ENCODE assay signal across 19 cellular contexts in the genomic region with DNA sequence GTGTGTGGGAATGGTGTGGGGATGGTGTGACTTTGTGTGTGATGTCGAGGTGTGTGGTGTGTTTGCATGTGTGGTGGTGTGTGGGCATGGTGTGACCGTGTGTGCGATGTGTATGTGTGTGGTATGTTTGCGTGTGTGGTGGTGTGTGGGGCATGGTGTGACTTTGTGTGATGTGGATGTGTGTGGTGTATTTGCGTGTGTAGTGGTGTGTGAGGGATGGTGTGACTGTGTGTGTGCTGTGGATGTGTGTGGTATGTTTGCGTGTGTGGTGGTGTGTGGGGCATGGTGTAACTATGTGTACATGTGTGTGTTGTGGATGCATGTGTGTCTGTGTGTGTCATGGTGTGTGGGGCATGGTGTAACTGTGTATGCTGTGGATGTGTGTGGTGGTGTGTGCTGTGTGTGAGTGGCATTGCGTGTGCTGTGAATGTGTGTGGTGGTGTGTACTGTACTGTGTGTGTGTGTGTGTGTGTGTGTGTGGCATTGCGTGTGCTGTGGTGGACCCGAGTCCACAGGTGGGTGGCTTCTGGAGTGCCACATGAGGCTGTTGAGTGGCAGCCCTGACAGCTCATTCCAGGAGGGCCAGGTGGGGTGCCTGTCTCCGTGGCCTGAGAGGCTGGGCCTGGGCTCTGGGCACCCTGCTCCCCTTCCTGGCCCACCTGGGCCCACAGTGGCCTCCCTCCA. TPM values are rescaled to one million over a fixed set of nuclear protein-coding genes. Genes with fewer than 3 reads are reported as not detected.
A peak's percentile ranks its signal among the peaks of the same experiment; 100 is the strongest.
DNase-seq lines count a peak whose midpoint lies in the region; ATAC-seq and TF ChIP-seq lines count a peak whose summit lies in the region.
"Had no signal": no experiment of that assay in that cellular context is flagged by ENCODE, and none has a peak within 500 bp of the region (broad histone marks: within the 10 kb centered on the region; RNA-seq: fewer than 3 reads in every experiment).

No MANE protein-coding gene starts in this region.

- H3K18ac ChIP-seq in trophoblast cell (ENCODE audit: low read length): no peak overlapping the region

- in situ Hi-C loops in GM13976 (cut with MboI; ENCODE audit: low sequenced_read_pairs, unreplicated experiment): no loop called here

- H3K4me3 ChIP-seq in HEK293 (ENCODE audit: low read depth, low read length) (no peak overlapping the region), colonic mucosa (peak overlapping the region; percentile 46), trophoblast cell (ENCODE audit: low read depth, low read length) (peak overlapping the region; percentile 54)

- H3K4ac ChIP-seq in trophoblast cell (ENCODE audit: low read depth, low read length): no peak overlapping the region

- H3K27ac ChIP-seq in HEK293 (ENCODE audit: extremely low read depth, low read depth, low read length): no peak overlapping the region
- H3K27ac ChIP-seq in colonic mucosa: peak overlapping the region; percentile 84
- H3K27ac ChIP-seq in trophoblast cell (ENCODE audit: low read depth, low read length): no peak overlapping the region
- H3K27ac ChIP-seq: 22Rv1, gastrocnemius medialis, KMS-11, left ventricle myocardium inferior, thyroid gland had no signal

- no peaks in the 10 kb centered on the region for H3K79me1 ChIP-seq in trophoblast cell (ENCODE audit: low read length)

- CTCF ChIA-PET in HEK293 (lab: Yijun Ruan, JAX): interaction anchor here (0.7 to 4.6 kb wide), 9 partner anchors 13 to 361 kb away, joined by 3 to 81 read pairs (median 5); a partner anchor contains a TSS

- intact Hi-C loops in colonic mucosa (cut with DNase I): no loop called here

- TF ChIP-seq CTCF in HEK293 (tag by site-specific recombination; IDR thresholded peaks at IDR 0.05) (no peak), colonic mucosa (IDR thresholded peaks at IDR 0.05) (no peak), GM13976 (IDR thresholded peaks at IDR 0.05; ENCODE audit: borderline replicate concordance, control extremely low read depth, extremely low read depth, insufficient read depth, missing control alignments) (no peak)

- no peak overlapping the region for H4K8ac ChIP-seq in trophoblast cell (ENCODE audit: low read depth, low read length)

- DNase-seq in DMS53 (lab: John Stamatoyannopoulos, UW) (peak; percentile 31), DMS53 treated with DMSO at 0.1 percent for 48 hours (lab: John Stamatoyannopoulos, UW; ENCODE audit: unreplicated experiment) (no peak), colonic mucosa (no peak), trophoblast cell (no peak), GM13976 (ENCODE audit: low spot score) (no peak), T1000 (lab: John Stamatoyannopoulos, UW) (no peak)
- DNase-seq: activated naive CD4-positive, alpha-beta T cell treated with anti-CD3 and anti-CD28 coated beads, Interleukin-2, amount 10 ng/mL, durations not matched to agents 7 days and 5 days; CD4-positive, alpha-beta memory T cell; dermis blood vessel endothelial cell; gastrocnemius medialis; left ventricle myocardium inferior; NCI-H2171; NCI-H69; small intestine; thyroid gland had no signal

- H4K91ac ChIP-seq in trophoblast cell (ENCODE audit: low read depth, low read length): no peak overlapping the region

- H3K36me3 ChIP-seq in HEK293 (ENCODE audit: control insufficient read depth in 2 of 2, insufficient read depth in 1 of 2, low read length in 2 of 2) (no peaks in the 10 kb centered on the region), colonic mucosa (no peaks in the 10 kb centered on the region), trophoblast cell (ENCODE audit: control insufficient read depth in 1 of 2, insufficient read depth in 2 of 2, low read length in 2 of 2) (no peaks in the 10 kb centered on the region)
- H3K36me3 ChIP-seq: gastrocnemius medialis, left ventricle myocardium inferior, thyroid gland had no signal

- H2BK5ac ChIP-seq in trophoblast cell (ENCODE audit: low read depth, low read length, poor library complexity): no peak overlapping the region

- H3K27me3 ChIP-seq in colonic mucosa: no peaks in the 10 kb centered on the region
- no peaks in the 10 kb centered on the region for H3K27me3 ChIP-seq in trophoblast cell (ENCODE audit: insufficient read depth, low read length)
- H3K27me3 ChIP-seq: thyroid gland had no signal

- H2BK120ac ChIP-seq in trophoblast cell (ENCODE audit: insufficient read depth, low read length, poor library complexity): no peak overlapping the region

- H4K12ac ChIP-seq in trophoblast cell (ENCODE audit: low read depth, low read length): no peak overlapping the region

- H3K4me2 ChIP-seq in trophoblast cell (ENCODE audit: low read length): no peak overlapping the region
- H3K4me2 ChIP-seq: KMS-11 had no signal

- peak overlapping the region; percentile 5 for H3K23ac ChIP-seq in trophoblast cell (ENCODE audit: low read length)

- H3K9me3 ChIP-seq in HEK293 (ENCODE audit: control insufficient read depth, insufficient read depth, low read depth, low read length) (no peaks in the 10 kb centered on the region), colonic mucosa (no peaks in the 10 kb centered on the region), trophoblast cell (ENCODE audit: insufficient read depth, low read depth, low read length) (peaks cover 5% of the 10 kb centered on the region)
- H3K9me3 ChIP-seq: gastrocnemius medialis, left ventricle myocardium inferior, thyroid gland had no signal

- POLR2A ChIA-PET in HEK293 (lab: Yijun Ruan, JAX): interaction anchor here (0.8 kb wide), 1 partner anchor 15 kb away, joined by 3 read pairs; a partner anchor contains a TSS

- no peak overlapping the region for H2AK5ac ChIP-seq in trophoblast cell (ENCODE audit: low read length)

- 100% methylated on average over 2 of the region's 10 CpGs for WGBS in trophoblast cell (ENCODE audit: extremely low coverage, insufficient coverage, insufficient read length)

- H3K4me1 ChIP-seq in HEK293 (ENCODE audit: control insufficient read depth, insufficient read depth, low read length) (no peaks in the 10 kb centered on the region), colonic mucosa (peaks cover 2% of the 10 kb centered on the region), trophoblast cell (ENCODE audit: control insufficient read depth in 1 of 2, insufficient read depth in 2 of 2, low read length in 2 of 2) (no peaks in the 10 kb centered on the region)

- no peak overlapping the region for H2AFZ ChIP-seq in trophoblast cell (ENCODE audit: insufficient read depth, low read length, poor library complexity)

- H3K79me2 ChIP-seq in trophoblast cell (ENCODE audit: control insufficient read depth, insufficient read depth, low read length, poor library complexity): no peaks in the 10 kb centered on the region

- H2BK12ac ChIP-seq in trophoblast cell (ENCODE audit: low read length): no peak overlapping the region

- no peak for ATAC-seq in HG03045 (IDR thresholded peaks at IDR 0.05; ENCODE audit: unreplicated experiment)
- ATAC-seq: gastrocnemius medialis had no signal

- H3K9ac ChIP-seq in colonic mucosa (ENCODE audit: low read depth in 2 of 2, low read length in 2 of 2): no peak overlapping the region
- H3K9ac ChIP-seq in trophoblast cell (ENCODE audit: low read length): no peak overlapping the region
- H3K9ac ChIP-seq: KMS-11 had no signal

- H3K14ac ChIP-seq in trophoblast cell (ENCODE audit: low read length): no peak overlapping the region

TF ChIP-seq in HEK293, 187 proteins besides CTCF, POLR2A, EP300 and RAD21 (continues in another document):
- no peak for TF ChIP-seq ZSCAN16 (tag by site-specific recombination; IDR thresholded peaks at IDR 0.05)
- TF ChIP-seq, protein P1, sequence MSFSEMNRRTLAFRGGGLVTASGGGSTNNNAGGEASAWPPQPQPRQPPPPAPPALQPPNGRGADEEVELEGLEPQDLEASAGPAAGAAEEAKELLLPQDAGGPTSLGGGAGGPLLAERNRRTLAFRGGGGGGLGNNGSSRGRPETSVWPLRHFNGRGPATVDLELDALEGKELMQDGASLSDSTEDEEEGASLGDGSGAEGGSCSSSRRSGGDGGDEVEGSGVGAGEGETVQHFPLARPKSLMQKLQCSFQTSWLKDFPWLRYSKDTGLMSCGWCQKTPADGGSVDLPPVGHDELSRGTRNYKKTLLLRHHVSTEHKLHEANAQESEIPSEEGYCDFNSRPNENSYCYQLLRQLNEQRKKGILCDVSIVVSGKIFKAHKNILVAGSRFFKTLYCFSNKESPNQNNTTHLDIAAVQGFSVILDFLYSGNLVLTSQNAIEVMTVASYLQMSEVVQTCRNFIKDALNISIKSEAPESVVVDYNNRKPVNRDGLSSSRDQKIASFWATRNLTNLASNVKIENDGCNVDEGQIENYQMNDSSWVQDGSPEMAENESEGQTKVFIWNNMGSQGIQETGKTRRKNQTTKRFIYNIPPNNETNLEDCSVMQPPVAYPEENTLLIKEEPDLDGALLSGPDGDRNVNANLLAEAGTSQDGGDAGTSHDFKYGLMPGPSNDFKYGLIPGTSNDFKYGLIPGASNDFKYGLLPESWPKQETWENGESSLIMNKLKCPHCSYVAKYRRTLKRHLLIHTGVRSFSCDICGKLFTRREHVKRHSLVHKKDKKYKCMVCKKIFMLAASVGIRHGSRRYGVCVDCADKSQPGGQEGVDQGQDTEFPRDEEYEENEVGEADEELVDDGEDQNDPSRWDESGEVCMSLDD (tag by site-specific recombination; IDR thresholded peaks at IDR 0.05): 0 out of 2 replicates have a peak, but pooled peaks have one; percentile 27

RNA-seq across cellular contexts. Expression of a gene that starts 14.7 kb away (rescaled TPM):
- total RNA-seq in colonic mucosa: 100 to 1,000 TPM in 1 of 2 donors, 10 to 100 TPM in 1; 45.8 to 107 TPM
- 175 and 189 TPM in 2 replicates for polyA plus RNA-seq in trophoblast cell (2013)
